ENCODE assay signal across 19 cellular contexts in the genomic region with DNA sequence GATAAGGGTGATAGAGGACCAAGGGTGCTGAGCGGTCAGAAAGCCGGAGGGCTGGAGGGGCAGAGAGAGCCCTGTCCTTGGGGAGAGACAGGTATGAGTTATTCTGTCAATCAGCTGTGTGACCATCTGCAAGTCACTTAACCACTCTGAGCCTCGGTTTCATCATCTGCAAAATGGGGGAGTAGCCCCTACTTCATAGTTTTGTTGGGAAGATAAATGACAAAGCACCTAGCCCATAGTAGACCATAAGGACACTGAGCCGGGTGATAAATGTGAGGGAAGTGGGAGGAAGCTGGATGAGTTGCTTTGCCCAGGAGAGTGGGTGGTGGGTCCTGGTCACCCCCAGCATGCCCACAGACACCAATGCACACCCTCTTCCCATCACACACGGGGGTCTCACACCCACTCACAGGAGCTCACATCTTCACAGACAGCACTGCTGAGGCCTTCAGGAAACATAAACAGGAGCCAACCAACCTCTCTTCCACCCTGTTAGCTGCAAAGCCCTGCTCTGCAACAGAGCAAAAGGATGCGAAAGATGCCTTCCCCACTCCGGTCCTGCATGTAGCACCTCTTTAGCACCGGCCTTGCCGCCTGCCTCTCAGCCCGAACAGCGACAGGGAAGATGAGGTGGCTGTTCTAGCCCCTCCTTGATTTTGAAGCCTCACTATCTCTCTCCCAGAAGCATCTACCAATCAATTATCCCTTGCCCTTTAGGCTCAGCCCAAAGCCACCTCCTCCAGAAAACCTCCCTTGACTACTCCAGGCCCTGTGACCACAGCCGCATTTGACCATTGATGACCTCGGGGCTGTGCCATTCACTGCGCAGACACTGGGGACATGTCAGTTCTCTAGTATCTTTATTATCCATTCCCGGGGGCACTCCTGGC. TPM values are rescaled to one million over a fixed set of nuclear protein-coding genes. Genes with fewer than 3 reads are reported as not detected.
"Had no signal": no experiment of that assay in that cellular context is flagged by ENCODE, and none has a peak within 500 bp of the region (broad histone marks: within the 10 kb centered on the region; RNA-seq: fewer than 3 reads in every experiment).

No MANE protein-coding gene starts in this region.

- ATAC-seq: activated naive CD4-positive, alpha-beta T cell treated with anti-CD3 and anti-CD28 coated beads, Interleukin-2, amount 50 U/mL, for 72 hours; activated T-cell treated with anti-CD3 and anti-CD28 coated beads, Interleukin-2, amount 50 U/mL, for 72 hours; effector memory CD8-positive, alpha-beta T cell; heart left ventricle; naive thymus-derived CD8-positive, alpha-beta T cell; right cardiac atrium; stimulated activated naive CD8-positive, alpha-beta T cell treated with anti-CD3 and anti-CD28 coated beads, Interleukin-15, Interleukin-2, amounts not matched to agents 100 U/mL and 50 U/mL, for 24 hours had no signal

- DNase-seq: activated B cell treated with CpG ODN at 0.5 μM for 24 hours; activated CD4-positive, alpha-beta T cell treated with anti-CD3 and anti-CD28 coated beads, Interleukin-2, amount 10 ng/mL, durations not matched to agents 24 days and 14 days; activated CD8-positive, alpha-beta memory T cell treated with anti-CD3 and anti-CD28 coated beads, Interleukin-2, amount 50 U/mL, for 48 hours; activated gamma-delta T cell; activated T-cell treated with anti-CD3 and anti-CD28 coated beads, Interleukin-2, amount 50 U/mL, for 72 hours; effector memory CD8-positive, alpha-beta T cell; heart left ventricle; naive thymus-derived CD8-positive, alpha-beta T cell; occipital lobe; right cardiac atrium; stimulated activated CD4-positive, alpha-beta T cell treated with anti-CD3 and anti-CD28 coated beads, Interleukin-4, amount 100 ng/mL, for 24 hours; stimulated activated naive CD8-positive, alpha-beta T cell treated with anti-CD3 and anti-CD28 coated beads, Interleukin-15, Interleukin-2, amounts not matched to agents 100 U/mL and 50 U/mL, for 24 hours; T-helper 2 cell had no signal

- H3K4me1 ChIP-seq: upper lobe of left lung had no signal

- H3K27ac ChIP-seq: epithelial cell of prostate, heart left ventricle, upper lobe of left lung had no signal

- H3K9me3 ChIP-seq: body of pancreas, heart left ventricle, upper lobe of left lung had no signal

- H3K27me3 ChIP-seq: body of pancreas, heart left ventricle, upper lobe of left lung had no signal

- H3K36me3 ChIP-seq: heart left ventricle, upper lobe of left lung had no signal

- H3K4me3 ChIP-seq: body of pancreas, heart left ventricle, upper lobe of left lung had no signal

RNA-seq across cellular contexts. Expression of a gene that starts 18.9 kb away (rescaled TPM):
- total RNA-seq: activated CD4-positive, alpha-beta T cell treated with anti-CD3 and anti-CD28 coated beads, Interleukin-2, amount 10 ng/mL, durations not matched to agents 24 days and 14 days; body of pancreas; frontal cortex; lung microvascular endothelial cell; naive thymus-derived CD8-positive, alpha-beta T cell; occipital lobe had no signal
- polyA plus RNA-seq: naive thymus-derived CD8-positive, alpha-beta T cell had no signal
